In genomic region chr7:34491899-34492298, GRCh38 we compare ENCODE assay signal across 28 cellular contexts.
"Had no signal": no experiment of that assay in that cellular context is flagged by ENCODE, and none has a peak within 500 bp of the region (broad histone marks: within the 10 kb centered on the region; RNA-seq: fewer than 3 reads in every experiment).

No MANE protein-coding gene starts in this region.

- DNase-seq: activated B cell treated with CpG ODN at 0.5 μM for 24 hours; activated CD4-positive, alpha-beta memory T cell treated with anti-CD3 and anti-CD28 coated beads for 36 hours; activated CD4-positive, alpha-beta T cell treated with anti-CD3 and anti-CD28 coated beads for 4 hours; activated CD4-positive, alpha-beta T cell treated with anti-CD3 and anti-CD28 coated beads, Interleukin-2, amount 10 ng/mL, durations not matched to agents 24 days and 14 days; activated CD4-positive, alpha-beta T cell treated with anti-CD3 and anti-CD28 coated beads, Interleukin-2, amount 50 U/mL, for 1 hour; activated CD4-positive, alpha-beta T cell treated with anti-CD3 and anti-CD28 coated beads, Interleukin-2, amount 50 U/mL, for 4 hours; activated CD4-positive, CD25-positive, alpha-beta regulatory T cell treated with anti-CD3 and anti-CD28 coated beads, Interleukin-2, amount 50 U/mL, for 72 hours; activated CD8-positive, alpha-beta memory T cell treated with anti-CD3 and anti-CD28 coated beads, Interleukin-2, amount 50 U/mL, for 4 hours; activated CD8-positive, alpha-beta T cell treated with anti-CD3 and anti-CD28 coated beads for 36 hours; activated effector memory CD4-positive, alpha-beta T cell treated with Interleukin-2 at 50 U/mL for 16 hours; activated gamma-delta T cell; activated naive CD4-positive, alpha-beta T cell treated with anti-CD3 and anti-CD28 coated beads, Interleukin-2, amount 10 ng/mL, durations not matched to agents 7 days and 5 days; activated naive CD4-positive, alpha-beta T cell treated with Interleukin-2 at 50 U/mL for 16 hours; activated naive CD8-positive, alpha-beta T cell treated with anti-CD3 and anti-CD28 coated beads for 36 hours; activated T-cell treated with anti-CD3 and anti-CD28 coated beads for 4 hours; activated T-cell treated with anti-CD3 and anti-CD28 coated beads, Interleukin-2, amount 50 U/mL, for 24 hours; activated T-cell treated with anti-CD3 and anti-CD28 coated beads, Interleukin-2, amount 50 U/mL, for 48 hours; adrenal gland; amygdala; anterior cingulate cortex; central memory CD4-positive, alpha-beta T cell; T-helper 1 cell; T-helper 2 cell; T-helper 9 cell had no signal

- ATAC-seq: activated CD8-positive, alpha-beta T cell treated with anti-CD3 and anti-CD28 coated beads for 36 hours; activated naive CD4-positive, alpha-beta T cell treated with anti-CD3 and anti-CD28 coated beads, Interleukin-2, amount 50 U/mL, for 72 hours had no signal

- H3K4me3 ChIP-seq: adrenal gland, ascending aorta had no signal

- H3K4me1 ChIP-seq: adrenal gland, ascending aorta had no signal

- H3K27me3 ChIP-seq: adrenal gland, ascending aorta had no signal

- FAIRE-seq: TTC549 had no signal

- H3K36me3 ChIP-seq: adrenal gland, ascending aorta had no signal

- H3K27ac ChIP-seq: adrenal gland, ascending aorta, VCaP had no signal
